ENCODE assay signal across 21 cellular contexts in genomic region chr1:165508291-165508690, GRCh38. TPM values are rescaled to one million over a fixed set of nuclear protein-coding genes. Genes with fewer than 3 reads are reported as not detected.
A peak's percentile ranks its signal among the peaks of the same experiment; 100 is the strongest.
DNase-seq lines count a peak whose midpoint lies in the region; ATAC-seq and TF ChIP-seq lines count a peak whose summit lies in the region.
"Had no signal": no experiment of that assay in that cellular context is flagged by ENCODE, and none has a peak within 500 bp of the region (broad histone marks: within the 10 kb centered on the region; RNA-seq: fewer than 3 reads in every experiment).

No MANE protein-coding gene starts in this region.

- 78% methylated on average over 3 of the region's 3 CpGs for WGBS in esophagus muscularis mucosa

- H2AFZ ChIP-seq in GM23338: 0 out of 2 replicates have a peak overlapping the region, but pooled peaks have one; percentile 40

- peak; percentile 93 for DNase-seq in DMS53 (lab: John Stamatoyannopoulos, UW)
- no peak for DNase-seq in GM23338 (ENCODE audit: low spot score)
- peak; percentile 60 for DNase-seq in NCI-H345 (lab: John Stamatoyannopoulos, UW)
- DNase-seq in esophagus muscularis mucosa (ENCODE audit: extremely low spot score): peak; percentile 14
- DNase-seq in T-helper 2 cell: no peak
- DNase-seq in pons (ENCODE audit: low spot score): no peak
- DNase-seq in activated CD8-positive, alpha-beta T cell treated with anti-CD3 and anti-CD28 coated beads for 36 hours: no peak
- DNase-seq: ACHN; CD4-positive, alpha-beta T cell; COR-L47; Karpas-422; NCI-H1436; NCI-H2081; NCI-H524; SIG-M5; SK-N-SH had no signal

- H3K27me3 Mint-ChIP-seq in GM23338 (ENCODE audit: insufficient read depth, low read depth, poor library complexity): peaks cover 3% of the 10 kb centered on the region
- peaks cover 15% of the 10 kb centered on the region for H3K27me3 Mint-ChIP-seq in activated CD8-positive, alpha-beta T cell treated with anti-CD3 and anti-CD28 coated beads for 36 hours

- H4K20me1 ChIP-seq in GM23338 (replicated peaks; ENCODE audit: insufficient read depth): no peaks in the 10 kb centered on the region
- H4K20me1 ChIP-seq: BLaER1 had no signal

- TF ChIP-seq CTCF in GM23338 (conservative IDR thresholded peaks at IDR 0.05; ENCODE audit: low read depth in 2 of 2) (no peak), esophagus muscularis mucosa (IDR thresholded peaks at IDR 0.05) (no peak)
- TF ChIP-seq CTCF in activated CD8-positive, alpha-beta T cell treated with anti-CD3 and anti-CD28 coated beads for 36 hours (IDR thresholded peaks at IDR 0.05): no peak

- H3K9me2 ChIP-seq in GM23338 (ENCODE audit: insufficient read depth): peaks cover 5% of the 10 kb centered on the region; the same call in 1 of the 2 replicates
- H3K9me2 ChIP-seq: SK-N-SH had no signal

- no peaks in the 10 kb centered on the region for H3K79me2 ChIP-seq in GM23338 (replicated peaks; ENCODE audit: insufficient read depth)

- H3K36me3 ChIP-seq in GM23338 (ENCODE audit: insufficient read depth) (no peaks in the 10 kb centered on the region), esophagus muscularis mucosa (no peaks in the 10 kb centered on the region)
- H3K36me3 ChIP-seq: BLaER1 had no signal

- intact Hi-C loops in esophagus muscularis mucosa (cut with DNase I): no loop called here
- intact Hi-C loops in activated CD8-positive, alpha-beta T cell treated with anti-CD3 and anti-CD28 coated beads for 36 hours (cut with micrococcal nuclease): no loop called here

- no peaks in the 10 kb centered on the region for H3F3A ChIP-seq in GM23338 (replicated peaks; ENCODE audit: low read depth)

- H3K9me3 ChIP-seq in esophagus muscularis mucosa: no peaks in the 10 kb centered on the region
- H3K9me3 ChIP-seq: BLaER1, SK-N-SH had no signal

- no peaks in the 10 kb centered on the region for H3K9me3 Mint-ChIP-seq in GM23338
- H3K9me3 Mint-ChIP-seq in activated CD8-positive, alpha-beta T cell treated with anti-CD3 and anti-CD28 coated beads for 36 hours: no peaks in the 10 kb centered on the region
- H3K9me3 Mint-ChIP-seq: CD4-positive, alpha-beta T cell had no signal

- no peak overlapping the region for H3K4me3 ChIP-seq in GM23338
- no peak overlapping the region for H3K4me3 ChIP-seq in esophagus muscularis mucosa
- H3K4me3 ChIP-seq: BLaER1 had no signal

- H3K27me3 ChIP-seq in GM23338 (ENCODE audit: insufficient read depth) (no peaks in the 10 kb centered on the region), esophagus muscularis mucosa (no peaks in the 10 kb centered on the region)
- H3K27me3 ChIP-seq: BLaER1 had no signal

- POLR2A ChIA-PET in activated CD8-positive, alpha-beta T cell treated with anti-CD3 and anti-CD28 coated beads for 36 hours (lab: Charles Lee): no interaction called here

- no peaks in the 10 kb centered on the region for H3K4me1 ChIP-seq in GM23338 (ENCODE audit: insufficient read depth)
- H3K4me1 ChIP-seq in esophagus muscularis mucosa: no peaks in the 10 kb centered on the region
- H3K4me1 ChIP-seq: BLaER1 had no signal

- no peaks in the 10 kb centered on the region for H3K36me3 Mint-ChIP-seq in GM23338 (ENCODE audit: low read depth)
- no peaks in the 10 kb centered on the region for H3K36me3 Mint-ChIP-seq in activated CD8-positive, alpha-beta T cell treated with anti-CD3 and anti-CD28 coated beads for 36 hours (ENCODE audit: low read depth)

- no peak overlapping the region for H3K4me3 Mint-ChIP-seq in GM23338
- H3K4me3 Mint-ChIP-seq in activated CD8-positive, alpha-beta T cell treated with anti-CD3 and anti-CD28 coated beads for 36 hours: no peak overlapping the region
- H3K4me3 Mint-ChIP-seq: CD4-positive, alpha-beta T cell had no signal

- H3K4me1 Mint-ChIP-seq in GM23338: no peaks in the 10 kb centered on the region
- no peaks in the 10 kb centered on the region for H3K4me1 Mint-ChIP-seq in activated CD8-positive, alpha-beta T cell treated with anti-CD3 and anti-CD28 coated beads for 36 hours (ENCODE audit: low read depth)

- H3K4me2 ChIP-seq in GM23338: no peak overlapping the region
- H3K4me2 ChIP-seq: BLaER1, SK-N-SH had no signal

- no peak for TF ChIP-seq EP300 in esophagus muscularis mucosa (IDR thresholded peaks at IDR 0.05)

- CTCF ChIA-PET in activated CD8-positive, alpha-beta T cell treated with anti-CD3 and anti-CD28 coated beads for 36 hours (lab: Charles Lee): interaction anchor here (1.0 to 2.1 kb wide), 2 partner anchors 38 to 140 kb away, joined by 3 to 5 read pairs; no protein-coding TSS in a partner anchor

- H3K27ac Mint-ChIP-seq in GM23338: no peak overlapping the region
- H3K27ac Mint-ChIP-seq in activated CD8-positive, alpha-beta T cell treated with anti-CD3 and anti-CD28 coated beads for 36 hours: no peak overlapping the region
- H3K27ac Mint-ChIP-seq: CD4-positive, alpha-beta T cell had no signal

- H3K27ac ChIP-seq in GM23338 (ENCODE audit: low read depth): no peak overlapping the region
- no peak overlapping the region for H3K27ac ChIP-seq in esophagus muscularis mucosa (replicated peaks in 1 of 4)
- H3K27ac ChIP-seq: BLaER1 had no signal

- ATAC-seq in GM23338: no peak
- ATAC-seq in activated CD8-positive, alpha-beta T cell treated with anti-CD3 and anti-CD28 coated beads for 36 hours: no peak
- ATAC-seq: Panc1 had no signal

- no peak for TF ChIP-seq POLR2A in esophagus muscularis mucosa (IDR thresholded peaks at IDR 0.05; ENCODE audit: low read depth)

TF ChIP-seq in GM23338, 12 proteins besides CTCF, POLR2A, EP300 and RAD21 (continues in another document):
- TF ChIP-seq ZNF114 (CRISPR knock-in tag; IDR thresholded peaks at IDR 0.05) (no peak), ETS1 (IDR thresholded peaks at IDR 0.05) (no peak), NANOG (IDR thresholded peaks at IDR 0.05; ENCODE audit: borderline replicate concordance) (no peak), REST (IDR thresholded peaks at IDR 0.05; ENCODE audit: unreplicated experiment) (no peak), STAT1 (IDR thresholded peaks at IDR 0.05; ENCODE audit: unreplicated experiment) (no peak)

RNA-seq across cellular contexts. Expression of gene LRRC52, which starts 35.5 kb away (rescaled TPM):
- not detected in 2 replicates for total RNA-seq in GM23338 (2014; rRNA removed; shearing (Covaris generic))
- not detected in 2 replicates for polyA plus RNA-seq in GM23338 (2016; fragmentation: Nextera tagmentation; extraction: Ambion mirVana)
- total RNA-seq in esophagus muscularis mucosa: under 1 TPM in 1 of 4 donors, not detected in 3; 0.17 TPM
- not detected for total RNA-seq in activated CD8-positive, alpha-beta T cell treated with anti-CD3 and anti-CD28 coated beads for 36 hours
- total RNA-seq: CD4-positive, alpha-beta T cell; Daoy; M059J; T-helper 2 cell treated with Interferon-gamma antibody and Interleukin-4, amounts not matched to agents 100 ng/mL and 5 ng/mL, for 36 hours had no signal
- polyA plus RNA-seq: SK-N-SH had no signal

Comparison
In these comparisons a context has a peak if more than half of its experiments do, and no peak if none do; other contexts are left out.
1. DNase-seq: peak in DMS53 (single experiment), NCI-H345 (single experiment) and esophagus muscularis mucosa (single experiment); none in GM23338 (single experiment), T-helper 2 cell (0 of 5), pons (single experiment) and activated CD8-positive, alpha-beta T cell treated with anti-CD3 and anti-CD28 coated beads for 36 hours (single experiment).